In the genomic region with DNA sequence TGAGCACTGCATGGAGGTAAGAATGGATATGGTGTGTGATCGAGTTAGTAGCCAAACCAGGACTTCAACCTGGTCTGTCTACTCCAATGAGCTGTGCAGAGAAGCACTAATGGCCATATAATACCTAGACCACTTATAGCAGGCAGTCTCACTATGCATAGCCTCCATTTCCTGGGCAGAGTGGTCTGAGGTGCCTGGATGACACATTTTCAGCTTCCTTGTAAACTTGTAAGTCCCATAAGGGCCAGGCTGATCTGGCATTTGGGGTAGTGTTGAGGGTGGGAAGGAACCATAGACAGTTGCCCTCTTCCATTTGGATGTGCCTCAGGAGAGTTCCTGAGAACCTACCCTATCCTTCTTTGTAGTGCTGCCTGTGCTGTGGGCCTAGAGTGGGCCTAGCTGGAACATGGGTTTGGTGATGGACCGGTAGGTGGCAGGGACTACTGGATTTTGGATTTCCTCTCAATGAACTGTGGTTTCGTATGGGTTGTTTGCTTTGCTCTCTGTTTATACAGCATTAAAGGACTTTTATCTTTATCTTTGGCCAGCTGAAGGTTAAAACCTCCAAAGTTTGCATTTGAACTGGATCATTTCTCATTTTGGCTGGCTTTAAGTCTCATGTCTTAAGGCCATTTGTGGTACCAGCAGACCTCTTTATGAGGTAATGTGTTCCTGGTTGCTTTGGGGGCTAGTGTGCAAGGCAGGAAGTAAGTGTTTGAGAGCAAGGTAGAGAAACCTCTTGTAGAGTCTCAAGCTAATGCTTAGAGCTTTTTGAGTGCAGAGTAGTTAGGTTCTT, we compare ENCODE assay signal across 9 cellular contexts.
DNase-seq lines count a peak whose midpoint lies in the region; ATAC-seq lines count a peak whose summit lies in the region.
"Had no signal": no experiment of that assay in that cellular context is flagged by ENCODE, and none has a peak within 500 bp of the region (broad histone marks: within the 10 kb centered on the region; RNA-seq: fewer than 3 reads in every experiment).

No MANE protein-coding gene starts in this region.

- peaks cover 32 to 57% (median 52%) of the 10 kb centered on the region in 3 donors for H3K4me1 Mint-ChIP-seq in IgD-negative memory B cell
- peaks cover 92% of the 10 kb centered on the region for H3K4me1 Mint-ChIP-seq in central memory CD8-positive, alpha-beta T cell
- peaks cover 51 to 76% of the 10 kb centered on the region in 2 donors for H3K4me1 Mint-ChIP-seq in stimulated activated naive B cell treated with anti-CD40 and anti-IgM and Interleukin-4, amounts not matched to agents 10 μg/mL and 1 μg/mL and 100 μg/mL, for 72 hours

- no peaks in the 10 kb centered on the region for H3K27me3 Mint-ChIP-seq in IgD-negative memory B cell
- no peaks in the 10 kb centered on the region for H3K27me3 Mint-ChIP-seq in central memory CD8-positive, alpha-beta T cell
- H3K27me3 Mint-ChIP-seq in stimulated activated naive B cell treated with anti-CD40 and anti-IgM and Interleukin-4, amounts not matched to agents 10 μg/mL and 1 μg/mL and 100 μg/mL, for 72 hours, result no peaks in the 10 kb centered on the region

- peak overlapping the region in 1 of 4 donors; percentile 33 for H3K4me3 Mint-ChIP-seq in IgD-negative memory B cell
- peak overlapping the region; percentile 8 for H3K4me3 Mint-ChIP-seq in central memory CD8-positive, alpha-beta T cell
- no peak overlapping the region for H3K4me3 Mint-ChIP-seq in stimulated activated naive B cell treated with anti-CD40 and anti-IgM and Interleukin-4, amounts not matched to agents 10 μg/mL and 1 μg/mL and 100 μg/mL, for 72 hours

- H3K27ac Mint-ChIP-seq in IgD-negative memory B cell, result peak overlapping the region in 2 of 3 donors; percentile 44 to 74
- peak overlapping the region; percentile 54 for H3K27ac Mint-ChIP-seq in central memory CD8-positive, alpha-beta T cell (ENCODE audit: low read depth)
- H3K27ac Mint-ChIP-seq in stimulated activated naive B cell treated with anti-CD40 and anti-IgM and Interleukin-4, amounts not matched to agents 10 μg/mL and 1 μg/mL and 100 μg/mL, for 72 hours, result peak overlapping the region; percentile 49

- peak; percentile 56 for ATAC-seq in central memory CD8-positive, alpha-beta T cell (replicated peaks; ENCODE audit: extremely low read depth, poor library complexity, severe bottlenecking)
- peak; percentile 28 to 44 for ATAC-seq in stimulated activated naive B cell treated with anti-CD40 and anti-IgM and Interleukin-4, amounts not matched to agents 10 μg/mL and 1 μg/mL and 100 μg/mL, for 72 hours (replicated peaks)
- no peak for ATAC-seq in GM18861 (IDR thresholded peaks at IDR 0.05; ENCODE audit: unreplicated experiment)

- H3K36me3 Mint-ChIP-seq in IgD-negative memory B cell, result no peaks in the 10 kb centered on the region
- peaks cover 7% of the 10 kb centered on the region for H3K36me3 Mint-ChIP-seq in central memory CD8-positive, alpha-beta T cell (ENCODE audit: insufficient read depth)
- H3K36me3 Mint-ChIP-seq in stimulated activated naive B cell treated with anti-CD40 and anti-IgM and Interleukin-4, amounts not matched to agents 10 μg/mL and 1 μg/mL and 100 μg/mL, for 72 hours, result peaks cover 5 to 23% of the 10 kb centered on the region in 2 donors

- peak; percentile 10 for DNase-seq in DMS53 (lab: John Stamatoyannopoulos, UW)
- no peak for DNase-seq in DMS53 treated with DMSO at 0.1 percent for 48 hours (lab: John Stamatoyannopoulos, UW; ENCODE audit: unreplicated experiment)
- no peak for DNase-seq in central memory CD8-positive, alpha-beta T cell (ENCODE audit: low spot score in 2 of 2)
- DNase-seq in stimulated activated naive B cell treated with anti-CD40 and anti-IgM and Interleukin-4, amounts not matched to agents 10 μg/mL and 1 μg/mL and 100 μg/mL, for 72 hours, result no peak
- DNase-seq in NCI-H226, result no peak
- DNase-seq in DMS114 treated with DMSO at 0.1 percent for 48 hours (lab: John Stamatoyannopoulos, UW; ENCODE audit: unreplicated experiment), result no peak
- DNase-seq: islet precursor cell had no signal

- H3K9me3 Mint-ChIP-seq in IgD-negative memory B cell, result no peaks in the 10 kb centered on the region
- H3K9me3 Mint-ChIP-seq in central memory CD8-positive, alpha-beta T cell, result no peaks in the 10 kb centered on the region
- H3K9me3 Mint-ChIP-seq in stimulated activated naive B cell treated with anti-CD40 and anti-IgM and Interleukin-4, amounts not matched to agents 10 μg/mL and 1 μg/mL and 100 μg/mL, for 72 hours, result peaks cover 0 to 2% of the 10 kb centered on the region in 2 donors
